17 cellular contexts compared by ENCODE assay signal in the genomic region with DNA sequence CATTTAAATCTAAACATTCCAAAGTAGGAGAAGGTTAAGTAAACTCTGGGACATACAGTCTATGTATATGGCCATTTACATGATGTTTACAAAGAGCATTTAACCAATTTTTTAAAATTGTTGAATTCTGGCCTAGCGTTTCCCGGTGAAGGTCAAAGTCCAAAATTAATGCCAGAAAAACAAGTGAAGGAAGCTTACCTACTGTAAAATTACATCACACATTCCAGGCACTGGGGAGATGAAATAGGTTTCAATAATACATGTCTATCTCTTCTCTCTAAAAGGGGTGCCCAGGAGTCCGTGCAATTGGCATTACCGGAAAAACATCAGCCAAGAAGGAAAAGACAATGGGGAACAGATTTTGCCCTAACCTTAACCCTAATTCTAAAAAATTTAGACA.
"Had no signal": no experiment of that assay in that cellular context is flagged by ENCODE, and none has a peak within 500 bp of the region (broad histone marks: within the 10 kb centered on the region; RNA-seq: fewer than 3 reads in every experiment).

No MANE protein-coding gene starts in this region.

- H3K27ac ChIP-seq: RWPE1 had no signal

- DNase-seq: Karpas-422, KBM-7, MV-4-11, NCI-H1048, NCI-H1105, NCI-H1436 treated with DMSO at 0.1 percent for 48 hours, NCI-H1694 treated with DMSO at 0.1 percent for 48 hours, NCI-H1930, NCI-H2107, NCI-H2227 treated with DMSO at 0.1 percent for 48 hours, NCI-H524, NCI-H526 treated with DMSO at 0.1 percent for 48 hours, NCI-H748 treated with DMSO at 0.1 percent for 48 hours, PC-3 had no signal

- ATAC-seq: Panc1, PC-3, SK-N-SH treated with all-trans-retinoic acid at 6 μM for 48 hours had no signal
